Comparison of ENCODE assay signal across 17 cellular contexts in the genomic region with DNA sequence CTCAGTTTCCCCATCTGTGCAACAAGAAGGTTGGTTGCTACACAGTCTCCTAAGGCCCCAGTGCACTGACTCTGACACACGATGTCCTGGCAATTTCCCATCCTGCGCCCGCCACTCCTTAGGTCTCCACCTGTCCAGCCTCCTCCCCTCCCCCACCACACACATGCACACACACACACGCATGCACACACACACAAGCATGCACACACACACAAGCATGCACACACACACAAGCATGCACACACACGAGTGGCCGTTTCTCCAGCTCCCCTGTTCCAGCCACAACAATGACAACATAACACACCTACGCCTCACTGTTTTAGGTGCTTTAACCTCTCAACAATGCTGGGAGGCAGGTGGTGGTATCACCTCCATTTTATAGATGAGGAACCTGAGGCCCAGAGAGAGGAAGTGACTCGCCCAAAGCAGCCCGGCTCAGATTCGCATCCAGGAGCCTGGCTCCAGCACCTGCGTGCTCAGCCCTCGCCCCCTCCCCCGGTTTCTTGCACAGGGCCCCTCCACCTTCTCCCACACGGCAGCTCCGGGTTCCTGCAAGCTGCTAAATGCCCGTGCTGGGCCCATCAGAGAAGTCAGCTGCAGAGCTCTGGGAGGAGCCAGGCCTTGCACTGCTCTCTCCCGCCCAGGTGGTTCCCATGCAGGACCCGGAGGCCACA. TPM values are rescaled to one million over a fixed set of nuclear protein-coding genes. Genes with fewer than 3 reads are reported as not detected.
A peak's percentile ranks its signal among the peaks of the same experiment; 100 is the strongest.
DNase-seq lines count a peak whose midpoint lies in the region; ATAC-seq and TF ChIP-seq lines count a peak whose summit lies in the region.
"Had no signal": no experiment of that assay in that cellular context is flagged by ENCODE, and none has a peak within 500 bp of the region (broad histone marks: within the 10 kb centered on the region; RNA-seq: fewer than 3 reads in every experiment).

No MANE protein-coding gene starts in this region.

- H3K4me1 ChIP-seq in HCT116 (ENCODE audit: control insufficient read depth in 1 of 2, insufficient read depth in 2 of 2, low read length in 2 of 2) (peaks cover 10 to 25% of the 10 kb centered on the region in 2 experiments; a peak in 3 of 4 replicates), neural progenitor cell (no peaks in the 10 kb centered on the region)
- H3K4me1 ChIP-seq: adrenal gland had no signal

- no peak overlapping the region for H3K4me3 Mint-ChIP-seq in activated CD4-positive, alpha-beta T cell treated with anti-CD3 and anti-CD28 coated beads for 36 hours
- H3K4me3 Mint-ChIP-seq in activated T-helper 2 cell treated with anti-CD3 and anti-CD28 coated beads, Interferon-gamma antibody, Interleukin-2, Interleukin-4, amounts not matched to agents 10 μg/mL and 5 μg/mL and 100 μg/mL, durations not matched to agents 14 hours and 24 hours and 36 hours (ENCODE audit: low read depth): no peak overlapping the region
- peak overlapping the region; percentile 24 for H3K4me3 Mint-ChIP-seq in neural progenitor cell
- H3K4me3 Mint-ChIP-seq: endodermal cell; natural killer cell treated with Interleukin-12 subunit alpha and Interleukin-12 subunit beta and Interleukin-15 and Interleukin-18, amount 100 ng/mL, for 72 hours had no signal

- peak; percentile 54 for DNase-seq in activated CD4-positive, alpha-beta T cell treated with anti-CD3 and anti-CD28 coated beads for 36 hours
- DNase-seq in activated CD4-positive, alpha-beta T cell treated with anti-CD3 and anti-CD28 coated beads for 48 hours: no peak
- no peak for DNase-seq in HCT116 (ENCODE audit: low read depth, low spot score)
- DNase-seq in activated T-helper 2 cell treated with anti-CD3 and anti-CD28 coated beads, Interferon-gamma antibody, Interleukin-2, Interleukin-4, amounts not matched to agents 10 μg/mL and 5 μg/mL and 100 μg/mL, durations not matched to agents 14 hours and 24 hours and 36 hours (ENCODE audit: low spot score): no peak
- no peak for DNase-seq in neural progenitor cell (ENCODE audit: low spot score)
- DNase-seq in NCI-H524 (lab: John Stamatoyannopoulos, UW): no peak
- DNase-seq: adrenal gland, endodermal cell, MG63, NCI-H2081 treated with DMSO at 0.1 percent for 48 hours, T-helper 9 cell had no signal

- peaks cover 47% of the 10 kb centered on the region for H3K4me1 Mint-ChIP-seq in activated CD4-positive, alpha-beta T cell treated with anti-CD3 and anti-CD28 coated beads for 36 hours
- peaks cover 41% of the 10 kb centered on the region for H3K4me1 Mint-ChIP-seq in activated T-helper 2 cell treated with anti-CD3 and anti-CD28 coated beads, Interferon-gamma antibody, Interleukin-2, Interleukin-4, amounts not matched to agents 10 μg/mL and 5 μg/mL and 100 μg/mL, durations not matched to agents 14 hours and 24 hours and 36 hours (ENCODE audit: low read depth)
- peaks cover 2% of the 10 kb centered on the region for H3K4me1 Mint-ChIP-seq in neural progenitor cell

- RAD21 ChIA-PET in HCT116 (lab: Charles Lee; ENCODE audit: low non-redundant PET in 1 of 2, low total read pairs in 2 of 2, uncharacterized antibody in 2 of 2, unreplicated experiment in 2 of 2): no interaction called here

- POLR2A ChIA-PET in activated CD4-positive, alpha-beta T cell treated with anti-CD3 and anti-CD28 coated beads for 36 hours (lab: Charles Lee): interaction anchor here (0.6 kb wide), 2 partner anchors 61 to 295 kb away, joined by 3 read pairs; no protein-coding TSS in a partner anchor
- POLR2A ChIA-PET in HCT116 (lab: Charles Lee): no interaction called here

- H2AFZ ChIP-seq in HCT116 (ENCODE audit: low read depth, low read length, poor library complexity, severe bottlenecking): no peak overlapping the region
- no peak overlapping the region for H2AFZ ChIP-seq in neural progenitor cell (replicated peaks)

- H3K9me3 ChIP-seq in HCT116 (ENCODE audit: control insufficient read depth in 1 of 2, insufficient read depth in 1 of 2, low read depth in 1 of 2, low read length in 2 of 2) (peaks cover 0 to 9% of the 10 kb centered on the region in 2 experiments; a peak in 1 of 4 replicates), neural progenitor cell (ENCODE audit: low read depth) (no peaks in the 10 kb centered on the region)
- H3K9me3 ChIP-seq: adrenal gland, MG63 had no signal

- intact Hi-C loops in activated CD4-positive, alpha-beta T cell treated with anti-CD3 and anti-CD28 coated beads for 36 hours (cut with DNase I, micrococcal nuclease): no loop called here
- intact Hi-C loops in HCT116 (cut with micrococcal nuclease): no loop called here
- intact Hi-C loops in activated T-helper 2 cell treated with anti-CD3 and anti-CD28 coated beads, Interferon-gamma antibody, Interleukin-2, Interleukin-4, amounts not matched to agents 10 μg/mL and 5 μg/mL and 100 μg/mL, durations not matched to agents 14 hours and 24 hours and 36 hours (cut with micrococcal nuclease): no loop called here

- H3K9me3 Mint-ChIP-seq in activated CD4-positive, alpha-beta T cell treated with anti-CD3 and anti-CD28 coated beads for 36 hours (ENCODE audit: low read depth): no peaks in the 10 kb centered on the region
- no peaks in the 10 kb centered on the region for H3K9me3 Mint-ChIP-seq in activated T-helper 2 cell treated with anti-CD3 and anti-CD28 coated beads, Interferon-gamma antibody, Interleukin-2, Interleukin-4, amounts not matched to agents 10 μg/mL and 5 μg/mL and 100 μg/mL, durations not matched to agents 14 hours and 24 hours and 36 hours
- H3K9me3 Mint-ChIP-seq in neural progenitor cell: no peaks in the 10 kb centered on the region
- H3K9me3 Mint-ChIP-seq: natural killer cell treated with Interleukin-12 subunit alpha and Interleukin-12 subunit beta and Interleukin-15 and Interleukin-18, amount 100 ng/mL, for 72 hours had no signal

- H3K4me3 ChIP-seq in HCT116 (replicated peaks in 1 of 2; ENCODE audit: low read depth in 1 of 2, low read length in 2 of 2) (no peak overlapping the region), neural progenitor cell (no peak overlapping the region)
- H3K4me3 ChIP-seq: adrenal gland, MG63 had no signal

- TF ChIP-seq CTCF in HCT116 (IDR thresholded peaks at IDR 0.05 in 2 of 3, conservative IDR thresholded peaks at IDR 0.05 in 1 of 3; ENCODE audit: borderline replicate concordance in 1 of 3, insufficient read depth in 1 of 3, low read depth in 2 of 3, low read length in 2 of 3) (no peak), neural progenitor cell (IDR thresholded peaks at IDR 0.05) (no peak)

- H3K27me3 ChIP-seq in HCT116 (ENCODE audit: insufficient read depth, low read length) (no peaks in the 10 kb centered on the region), neural progenitor cell (no peaks in the 10 kb centered on the region)
- H3K27me3 ChIP-seq: adrenal gland, MG63 had no signal

- H3K27ac Mint-ChIP-seq in activated CD4-positive, alpha-beta T cell treated with anti-CD3 and anti-CD28 coated beads for 36 hours: peak overlapping the region; percentile 79
- peak overlapping the region; percentile 58 for H3K27ac Mint-ChIP-seq in activated T-helper 2 cell treated with anti-CD3 and anti-CD28 coated beads, Interferon-gamma antibody, Interleukin-2, Interleukin-4, amounts not matched to agents 10 μg/mL and 5 μg/mL and 100 μg/mL, durations not matched to agents 14 hours and 24 hours and 36 hours
- peak overlapping the region; percentile 25 for H3K27ac Mint-ChIP-seq in neural progenitor cell
- H3K27ac Mint-ChIP-seq: endodermal cell had no signal

- no peak for TF ChIP-seq RAD21 in HCT116 (IDR thresholded peaks at IDR 0.05; ENCODE audit: low read depth)

- H3K27me3 Mint-ChIP-seq in activated CD4-positive, alpha-beta T cell treated with anti-CD3 and anti-CD28 coated beads for 36 hours: no peaks in the 10 kb centered on the region
- H3K27me3 Mint-ChIP-seq in activated T-helper 2 cell treated with anti-CD3 and anti-CD28 coated beads, Interferon-gamma antibody, Interleukin-2, Interleukin-4, amounts not matched to agents 10 μg/mL and 5 μg/mL and 100 μg/mL, durations not matched to agents 14 hours and 24 hours and 36 hours (ENCODE audit: low read depth): no peaks in the 10 kb centered on the region
- H3K27me3 Mint-ChIP-seq in neural progenitor cell (ENCODE audit: insufficient read depth, low read depth): peaks cover 11% of the 10 kb centered on the region
- H3K27me3 Mint-ChIP-seq: natural killer cell treated with Interleukin-12 subunit alpha and Interleukin-12 subunit beta and Interleukin-15 and Interleukin-18, amount 100 ng/mL, for 72 hours had no signal

- BruUV-seq in HCT116 (replicated peaks; lab: Mats Ljungman, UMichigan): no TSS peak

- H3K27ac ChIP-seq in HCT116 (ENCODE audit: low read depth, low read length) (no peak overlapping the region), neural progenitor cell (no peak overlapping the region)
- H3K27ac ChIP-seq: adrenal gland had no signal

- H3K79me2 ChIP-seq in HCT116 (ENCODE audit: insufficient read depth, low read length) (no peaks in the 10 kb centered on the region), neural progenitor cell (ENCODE audit: low read depth) (no peaks in the 10 kb centered on the region)

- H3K9ac ChIP-seq in HCT116 (ENCODE audit: low read length) (no peak overlapping the region), neural progenitor cell (no peak overlapping the region)

- CTCF ChIA-PET in activated CD4-positive, alpha-beta T cell treated with anti-CD3 and anti-CD28 coated beads for 36 hours (lab: Charles Lee): interaction anchor here (0.6 to 1.9 kb wide), 3 partner anchors 15 to 146 kb away, joined by 3 to 4 read pairs (median 3); no protein-coding TSS in a partner anchor
- CTCF ChIA-PET in HCT116 (lab: Charles Lee): interaction anchor here (1.2 kb wide), 1 partner anchor 28 kb away, joined by 3 read pairs; no protein-coding TSS in a partner anchor

- TF ChIP-seq POLR2A in HCT116 (IDR thresholded peaks at IDR 0.05; ENCODE audit: borderline replicate concordance, extremely low read depth, insufficient read depth, insufficient read length): no peak

- peak overlapping the region; percentile 47 for H3K4me2 ChIP-seq in HCT116 (ENCODE audit: low read length)
- no peak overlapping the region for H3K4me2 ChIP-seq in neural progenitor cell

- peaks cover 28% of the 10 kb centered on the region for H3K36me3 Mint-ChIP-seq in activated CD4-positive, alpha-beta T cell treated with anti-CD3 and anti-CD28 coated beads for 36 hours (ENCODE audit: low read depth)
- H3K36me3 Mint-ChIP-seq in activated T-helper 2 cell treated with anti-CD3 and anti-CD28 coated beads, Interferon-gamma antibody, Interleukin-2, Interleukin-4, amounts not matched to agents 10 μg/mL and 5 μg/mL and 100 μg/mL, durations not matched to agents 14 hours and 24 hours and 36 hours (ENCODE audit: low read depth): peaks cover 85% of the 10 kb centered on the region
- H3K36me3 Mint-ChIP-seq in neural progenitor cell: no peaks in the 10 kb centered on the region

- H4K20me1 ChIP-seq in HCT116 (ENCODE audit: insufficient read depth): no peaks in the 10 kb centered on the region
- H4K20me1 ChIP-seq in neural progenitor cell (ENCODE audit: low read depth): no peaks in the 10 kb centered on the region

- H3F3A ChIP-seq in neural progenitor cell (ENCODE audit: low read depth): no peaks in the 10 kb centered on the region

- no peaks in the 10 kb centered on the region for H3K9me2 ChIP-seq in HCT116 (ENCODE audit: insufficient read depth)

- no peaks in the 10 kb centered on the region for H3K36me3 ChIP-seq in HCT116 (ENCODE audit: control insufficient read depth in 1 of 2, insufficient read depth in 2 of 2, low read length in 2 of 2)
- no peaks in the 10 kb centered on the region for H3K36me3 ChIP-seq in neural progenitor cell
- H3K36me3 ChIP-seq: adrenal gland, MG63 had no signal

- peak; percentile 68 for ATAC-seq in activated CD4-positive, alpha-beta T cell treated with anti-CD3 and anti-CD28 coated beads for 36 hours
- ATAC-seq in HCT116 (peak; percentile 55), HG03378 (IDR thresholded peaks at IDR 0.05; ENCODE audit: unreplicated experiment) (no peak), HG03196 (IDR thresholded peaks at IDR 0.05; ENCODE audit: unreplicated experiment) (no peak)
- ATAC-seq: natural killer cell treated with Interleukin-12 subunit alpha and Interleukin-12 subunit beta and Interleukin-15 and Interleukin-18, amount 100 ng/mL, for 72 hours had no signal

RNA-seq across cellular contexts. Expression of a gene that starts 13.0 kb away (rescaled TPM):
- 10 to 100 TPM; 33.1 to 42.8 TPM for total RNA-seq in activated CD4-positive, alpha-beta T cell treated with anti-CD3 and anti-CD28 coated beads for 36 hours
- total RNA-seq in HCT116 (2021; ENCODE audit: unreplicated experiment) (3.8 TPM), neural progenitor cell (ENCODE audit: low replicate concordance) (not detected in 2 replicates)
- polyA plus RNA-seq in HCT116 (2012): 4.9 and 6.4 TPM in 2 replicates
- 45.9 and 49.8 TPM in 2 replicates for total RNA-seq in activated T-helper 2 cell treated with anti-CD3 and anti-CD28 coated beads, Interferon-gamma antibody, Interleukin-2, Interleukin-4, amounts not matched to agents 10 μg/mL and 5 μg/mL and 100 μg/mL, durations not matched to agents 14 hours and 24 hours and 36 hours
- total RNA-seq: A673, endodermal cell, HT-29, renal cortical epithelial cell had no signal

RNA-seq across cellular contexts. Expression of a gene that starts 51.3 kb away (rescaled TPM):
- total RNA-seq in activated CD4-positive, alpha-beta T cell treated with anti-CD3 and anti-CD28 coated beads for 36 hours: 100 to 1,000 TPM; 692 to 930 TPM
- total RNA-seq in HCT116 (2021; ENCODE audit: unreplicated experiment) (62.0 TPM), neural progenitor cell (ENCODE audit: low replicate concordance) (1.7 and 2.1 TPM in 2 replicates)
- polyA plus RNA-seq in HCT116 (2012): 122 and 124 TPM in 2 replicates
- total RNA-seq in activated T-helper 2 cell treated with anti-CD3 and anti-CD28 coated beads, Interferon-gamma antibody, Interleukin-2, Interleukin-4, amounts not matched to agents 10 μg/mL and 5 μg/mL and 100 μg/mL, durations not matched to agents 14 hours and 24 hours and 36 hours: 499 and 506 TPM in 2 replicates

Comparison
In these comparisons a context has a peak if more than half of its experiments do, and no peak if none do; other contexts are left out.
1. ATAC-seq: peak in activated CD4-positive, alpha-beta T cell treated with anti-CD3 and anti-CD28 coated beads for 36 hours (single experiment) and HCT116 (single experiment); none in HG03378 (single experiment) and HG03196 (single experiment).
2. H3K27ac Mint-ChIP-seq: peak in every context shown above with its lines; median percentile 79 in activated CD4-positive, alpha-beta T cell treated with anti-CD3 and anti-CD28 coated beads for 36 hours; 58 in activated T-helper 2 cell treated with anti-CD3 and anti-CD28 coated beads, Interferon-gamma antibody, Interleukin-2, Interleukin-4, amounts not matched to agents 10 μg/mL and 5 μg/mL and 100 μg/mL, durations not matched to agents 14 hours and 24 hours and 36 hours; 25 in neural progenitor cell.
3. RNA of a gene that starts 51.3 kb away (total RNA-seq): 692 to 930 TPM in activated CD4-positive, alpha-beta T cell treated with anti-CD3 and anti-CD28 coated beads for 36 hours, 499 to 506 TPM in activated T-helper 2 cell treated with anti-CD3 and anti-CD28 coated beads, Interferon-gamma antibody, Interleukin-2, Interleukin-4, amounts not matched to agents 10 μg/mL and 5 μg/mL and 100 μg/mL, durations not matched to agents 14 hours and 24 hours and 36 hours and 62.0 TPM in HCT116 (single experiment); 1.7 to 2.1 TPM in neural progenitor cell; every median in the first group is over 10 times any median in the second.